Comparison of ENCODE assay signal across 25 cellular contexts in the genomic region with DNA sequence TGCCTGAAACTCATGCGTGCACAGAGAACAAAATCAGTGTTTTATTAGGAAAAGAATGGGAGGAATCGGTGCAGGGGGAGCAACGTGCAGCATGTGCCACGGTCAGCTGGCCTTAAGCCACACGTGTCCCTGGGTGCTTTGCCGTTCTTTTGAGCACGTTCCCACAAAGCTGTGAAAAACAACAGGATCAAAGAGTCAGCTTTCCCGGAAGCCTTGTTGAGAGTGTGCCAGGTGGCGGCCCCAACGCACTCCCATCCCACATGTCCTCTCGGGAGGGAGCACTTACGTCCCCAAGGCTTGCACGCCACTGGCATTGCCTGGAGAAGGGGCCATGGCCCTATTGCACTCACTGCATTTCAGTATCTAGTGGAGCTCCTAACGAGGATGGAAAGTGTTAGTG.
"Had no signal": no experiment of that assay in that cellular context is flagged by ENCODE, and none has a peak within 500 bp of the region (broad histone marks: within the 10 kb centered on the region; RNA-seq: fewer than 3 reads in every experiment).

No MANE protein-coding gene starts in this region.

- DNase-seq: activated CD4-positive, alpha-beta memory T cell treated with anti-CD3 and anti-CD28 coated beads for 36 hours; activated CD4-positive, alpha-beta T cell treated with anti-CD3 and anti-CD28 coated beads, Interleukin-2, amount 10 ng/mL, durations not matched to agents 24 days and 14 days; activated CD4-positive, CD25-positive, alpha-beta regulatory T cell treated with anti-CD3 and anti-CD28 coated beads, Interleukin-2, amount 50 U/mL, for 72 hours; activated CD8-positive, alpha-beta memory T cell treated with anti-CD3 and anti-CD28 coated beads, Interleukin-2, amount 50 U/mL, for 4 hours; activated gamma-delta T cell; activated naive CD4-positive, alpha-beta T cell treated with anti-CD3 and anti-CD28 coated beads, Interleukin-2, amount 50 U/mL, for 16 hours; activated T-cell treated with anti-CD3 and anti-CD28 coated beads, Interleukin-2, amount 50 U/mL, for 1 hour; amniotic stem cell; dermis blood vessel endothelial cell; effector CD4-positive, alpha-beta T cell; foreskin keratinocyte; heart right ventricle; lower lobe of right lung; mesenchymal stem cell; natural killer cell; right cardiac atrium; stimulated activated CD4-positive, alpha-beta T cell treated with anti-CD3 and anti-CD28 coated beads, Interleukin-12 subunit alpha, Interleukin-12 subunit beta, amount 100 ng/mL, for 4 hours; stimulated activated CD4-positive, alpha-beta T cell treated with anti-CD3 and anti-CD28 coated beads, Interleukin-4, amount 100 ng/mL, for 1 hour; trophoblast cell had no signal

- ATAC-seq: foreskin keratinocyte, heart right ventricle, lower lobe of right lung, natural killer cell, right cardiac atrium had no signal

- FAIRE-seq: colon, urothelium cell line had no signal

- H3K9ac ChIP-seq: neural progenitor cell had no signal

- H3K4me1 ChIP-seq: breast epithelium, esophagus muscularis mucosa, foreskin keratinocyte, heart right ventricle, lower lobe of right lung, neural progenitor cell had no signal

- H3K27me3 ChIP-seq: foreskin keratinocyte, neural progenitor cell had no signal

- H3K36me3 ChIP-seq: breast epithelium, esophagus muscularis mucosa, heart right ventricle, lower lobe of right lung, neural progenitor cell, thoracic aorta had no signal

- H2AFZ ChIP-seq: neural progenitor cell had no signal

- H3K27ac ChIP-seq: breast epithelium, esophagus muscularis mucosa, foreskin keratinocyte, heart right ventricle, lower lobe of right lung, neural progenitor cell, thoracic aorta had no signal

- H3K4me3 ChIP-seq: breast epithelium, esophagus muscularis mucosa, heart right ventricle, lower lobe of right lung, neural progenitor cell, thoracic aorta had no signal

- H3K9me3 ChIP-seq: breast epithelium, esophagus muscularis mucosa, heart right ventricle, lower lobe of right lung, thoracic aorta had no signal

- H3K4me2 ChIP-seq: neural progenitor cell had no signal
